ENCODE assay signal across 18 cellular contexts in the genomic region with DNA sequence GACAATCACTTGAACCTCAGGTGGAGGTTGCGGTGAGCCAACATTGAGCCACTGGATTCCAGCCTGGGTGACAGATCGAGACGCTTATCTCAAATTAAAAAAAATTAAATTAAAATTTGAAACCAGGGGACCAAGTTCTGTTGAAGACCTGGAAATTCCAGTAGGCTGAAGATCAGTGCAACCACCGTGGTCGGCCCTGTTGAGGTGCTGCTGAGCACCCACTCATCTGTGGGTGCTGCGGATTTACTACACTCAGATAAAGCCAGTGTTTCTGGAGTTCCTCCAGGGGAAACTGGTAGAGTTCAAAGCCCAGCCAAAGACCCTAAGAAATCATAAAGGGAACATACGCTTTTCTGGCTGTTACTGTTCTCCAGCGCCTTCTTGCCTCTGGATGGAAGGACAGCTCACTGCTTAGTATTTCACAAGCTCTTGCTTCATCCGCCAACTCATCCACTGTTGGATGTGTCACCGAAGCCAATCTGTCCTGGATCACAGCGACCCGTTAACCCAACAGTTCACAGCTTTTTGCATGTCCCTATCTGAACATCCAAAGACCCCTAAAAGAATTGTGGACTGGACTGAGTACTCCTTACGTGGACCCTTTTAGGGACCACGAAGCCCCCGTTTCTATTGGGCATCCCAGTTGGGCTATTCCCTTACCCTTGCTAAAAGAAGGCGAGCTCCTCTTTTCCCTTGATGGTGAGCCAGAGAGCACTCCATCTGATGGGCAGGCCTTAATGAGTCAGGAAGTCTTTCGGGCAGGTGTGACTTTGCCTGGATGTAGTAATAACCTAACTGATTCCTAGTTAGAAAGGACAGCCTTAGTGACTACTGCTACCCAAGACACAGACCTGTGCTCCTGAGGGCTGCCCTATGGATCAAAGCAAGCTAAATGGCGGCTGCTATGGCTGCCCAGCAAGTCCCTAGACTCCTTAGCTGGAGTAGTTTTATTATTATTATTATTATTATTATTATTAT. TPM values are rescaled to one million over a fixed set of nuclear protein-coding genes. Genes with fewer than 3 reads are reported as not detected.
DNase-seq lines count a peak whose midpoint lies in the region; ATAC-seq and TF ChIP-seq lines count a peak whose summit lies in the region.
"Had no signal": no experiment of that assay in that cellular context is flagged by ENCODE, and none has a peak within 500 bp of the region (broad histone marks: within the 10 kb centered on the region; RNA-seq: fewer than 3 reads in every experiment).

No MANE protein-coding gene starts in this region.

- H2AK5ac ChIP-seq in H9 (ENCODE audit: insufficient read length, low read length) = peak overlapping the region; percentile 2

- no peak overlapping the region for H3K14ac ChIP-seq in H9 (ENCODE audit: insufficient read depth, low read length)

- no peak overlapping the region for H3K9ac ChIP-seq in H9 (ENCODE audit: extremely low read depth, insufficient read length, low read length)

- H3K9me3 Mint-ChIP-seq in H9 = no peaks in the 10 kb centered on the region
- H3K9me3 Mint-ChIP-seq in stimulated activated memory B cell treated with anti-CD40 and anti-IgM and Interleukin-4, amounts not matched to agents 10 μg/mL and 1 μg/mL and 100 μg/mL, for 72 hours = no peaks in the 10 kb centered on the region
- H3K9me3 Mint-ChIP-seq: activated naive CD8-positive, alpha-beta T cell treated with anti-CD3 and anti-CD28 coated beads, Interleukin-2, amount 10 ng/mL, durations not matched to agents 7 days and 5 days had no signal

- no peak overlapping the region for H3T11ph ChIP-seq in H9 (ENCODE audit: low read length)

- H4K20me1 ChIP-seq in H9 (ENCODE audit: control insufficient read depth, insufficient read depth, insufficient read length) = no peaks in the 10 kb centered on the region

- H4K91ac ChIP-seq in H9 (ENCODE audit: insufficient read length, low read depth, low read length) = no peak overlapping the region

- no peaks in the 10 kb centered on the region for H3K23me2 ChIP-seq in H9 (ENCODE audit: insufficient read length, low read depth, low read length, poor library complexity, severe bottlenecking)

- no peak overlapping the region for H2BK20ac ChIP-seq in H9 (ENCODE audit: low read depth, low read length, poor library complexity, severe bottlenecking)

- no peak overlapping the region for H2AFZ ChIP-seq in H9 (ENCODE audit: low read length)

- no peaks in the 10 kb centered on the region for H3K79me2 ChIP-seq in H9 (ENCODE audit: insufficient read depth, low read length)

- no peak overlapping the region for H4K5ac ChIP-seq in H9 (ENCODE audit: insufficient read length, low read depth, low read length)

- H3K18ac ChIP-seq in H9 (ENCODE audit: insufficient read length, low read depth, low read length) = no peak overlapping the region

- H3K4me3 ChIP-seq in choroid plexus epithelial cell (ENCODE audit: low read depth, low read length) = no peak overlapping the region
- H3K4me3 ChIP-seq: heart right ventricle, thoracic aorta had no signal

- WGBS in H9 (ENCODE audit: extremely low coverage, insufficient read length, low lambda C conversion rate) = no CpG with 5 or more reads among the region's 18 CpGs

- no peak overlapping the region for H2BK15ac ChIP-seq in H9 (ENCODE audit: low read depth, low read length)

- H3K4me1 ChIP-seq in H9 (ENCODE audit: insufficient read depth, low read length) = peaks cover 2% of the 10 kb centered on the region; the same call in 1 of the 2 replicates
- H3K4me1 ChIP-seq: heart right ventricle had no signal

- H3K56ac ChIP-seq in H9 (ENCODE audit: insufficient read length, low read depth, low read length) = no peak overlapping the region

- no peak for TF ChIP-seq CTCF in H9 (conservative IDR thresholded peaks at IDR 0.05)
- no peak for TF ChIP-seq CTCF in choroid plexus epithelial cell (conservative IDR thresholded peaks at IDR 0.05; ENCODE audit: low read depth, low read length)
- no peak for TF ChIP-seq CTCF in GM13976 (IDR thresholded peaks at IDR 0.05; ENCODE audit: borderline replicate concordance, control extremely low read depth, extremely low read depth, insufficient read depth, missing control alignments)

- no peak overlapping the region for H2BK120ac ChIP-seq in H9 (ENCODE audit: low read depth, low read length, poor library complexity, severe bottlenecking)

- H3K9me3 ChIP-seq in H9 (ENCODE audit: control insufficient read depth, low read depth, low read length) = no peaks in the 10 kb centered on the region
- H3K9me3 ChIP-seq: heart right ventricle, thoracic aorta had no signal

- no peak overlapping the region for H2BK12ac ChIP-seq in H9 (ENCODE audit: insufficient read length, low read depth, low read length)

- no peak overlapping the region for H2BK5ac ChIP-seq in H9 (ENCODE audit: insufficient read length, low read length)

- H3K4me2 ChIP-seq in H9 (ENCODE audit: insufficient read depth, insufficient read length, low read length) = no peak overlapping the region

- no peak overlapping the region for H3K4ac ChIP-seq in H9 (ENCODE audit: low read depth, low read length)

- no peak overlapping the region for H3K23ac ChIP-seq in H9 (ENCODE audit: insufficient read length, low read depth, low read length)

- H3K27me3 Mint-ChIP-seq in H9 (ENCODE audit: low read depth) = peaks cover 8% of the 10 kb centered on the region
- H3K27me3 Mint-ChIP-seq in stimulated activated memory B cell treated with anti-CD40 and anti-IgM and Interleukin-4, amounts not matched to agents 10 μg/mL and 1 μg/mL and 100 μg/mL, for 72 hours = peaks cover 31% of the 10 kb centered on the region

- intact Hi-C loops in sciatic nerve (cut with DNase I) = no loop called here

- peaks cover 0 to 2% (median 0%) of the 10 kb centered on the region in 3 experiments; a peak in 2 of 7 replicates for H3K36me3 Mint-ChIP-seq in H9 (ENCODE audit: insufficient read depth in 1 of 3, low read depth in 3 of 3)
- no peaks in the 10 kb centered on the region for H3K36me3 Mint-ChIP-seq in stimulated activated memory B cell treated with anti-CD40 and anti-IgM and Interleukin-4, amounts not matched to agents 10 μg/mL and 1 μg/mL and 100 μg/mL, for 72 hours
- H3K36me3 Mint-ChIP-seq: activated naive CD8-positive, alpha-beta T cell treated with anti-CD3 and anti-CD28 coated beads, Interleukin-2, amount 10 ng/mL, durations not matched to agents 7 days and 5 days had no signal

- no peak overlapping the region for H3K27ac ChIP-seq in H9 (ENCODE audit: insufficient read length, low read depth, low read length)
- H3K27ac ChIP-seq: heart right ventricle, thoracic aorta had no signal

- DNase-seq in H9 (no peak), NOMO-1 treated with dmso at 0.1 percent for 144 hours (lab: John Stamatoyannopoulos, UW; ENCODE audit: unreplicated experiment) (peak; percentile 44), choroid plexus epithelial cell (ENCODE audit: low read depth) (peak; percentile 50), sciatic nerve (ENCODE audit: low spot score) (peak; percentile 26), GM13976 (ENCODE audit: low spot score) (no peak)
- DNase-seq: activated CD4-positive, alpha-beta T cell treated with anti-CD3 and anti-CD28 coated beads for 4 hours; activated naive CD8-positive, alpha-beta T cell treated with anti-CD3 and anti-CD28 coated beads, Interleukin-2, amount 10 ng/mL, durations not matched to agents 7 days and 5 days; C1 segment of cervical spinal cord; cerebellar nuclear complex; heart right ventricle; NCI-H446 treated with DMSO at 0.1 percent for 48 hours; T-helper 17 cell had no signal

- H3K4me3 Mint-ChIP-seq in H9 = no peak overlapping the region
- H3K4me3 Mint-ChIP-seq in stimulated activated memory B cell treated with anti-CD40 and anti-IgM and Interleukin-4, amounts not matched to agents 10 μg/mL and 1 μg/mL and 100 μg/mL, for 72 hours = no peak overlapping the region
- H3K4me3 Mint-ChIP-seq: activated naive CD8-positive, alpha-beta T cell treated with anti-CD3 and anti-CD28 coated beads, Interleukin-2, amount 10 ng/mL, durations not matched to agents 7 days and 5 days; T-helper 17 cell had no signal

- H3K4me1 Mint-ChIP-seq in H9 = peaks cover 27 to 44% of the 10 kb centered on the region in 2 experiments
- H3K4me1 Mint-ChIP-seq in stimulated activated memory B cell treated with anti-CD40 and anti-IgM and Interleukin-4, amounts not matched to agents 10 μg/mL and 1 μg/mL and 100 μg/mL, for 72 hours = no peaks in the 10 kb centered on the region
- H3K4me1 Mint-ChIP-seq: activated naive CD8-positive, alpha-beta T cell treated with anti-CD3 and anti-CD28 coated beads, Interleukin-2, amount 10 ng/mL, durations not matched to agents 7 days and 5 days; T-helper 17 cell had no signal

- no peak overlapping the region; a peak in 1 of 7 replicates for H3K27ac Mint-ChIP-seq in H9
- no peak overlapping the region for H3K27ac Mint-ChIP-seq in stimulated activated memory B cell treated with anti-CD40 and anti-IgM and Interleukin-4, amounts not matched to agents 10 μg/mL and 1 μg/mL and 100 μg/mL, for 72 hours
- H3K27ac Mint-ChIP-seq: activated naive CD8-positive, alpha-beta T cell treated with anti-CD3 and anti-CD28 coated beads, Interleukin-2, amount 10 ng/mL, durations not matched to agents 7 days and 5 days; T-helper 17 cell had no signal

- H3K27me3 ChIP-seq in H9 (ENCODE audit: insufficient read depth, low read length) = no peaks in the 10 kb centered on the region

- no peak overlapping the region for H4K8ac ChIP-seq in H9 (replicated peaks; ENCODE audit: insufficient read length, low read depth, low read length)

- in situ Hi-C loops in GM13976 (cut with MboI; ENCODE audit: low sequenced_read_pairs, unreplicated experiment) = no loop called here

- ATAC-seq in sciatic nerve = no peak
- ATAC-seq in stimulated activated memory B cell treated with anti-CD40 and anti-IgM and Interleukin-4, amounts not matched to agents 10 μg/mL and 1 μg/mL and 100 μg/mL, for 72 hours = no peak
- ATAC-seq in GM21447 (IDR thresholded peaks at IDR 0.05; ENCODE audit: unreplicated experiment) = no peak
- no peak for ATAC-seq in GM19023 (IDR thresholded peaks at IDR 0.05; ENCODE audit: unreplicated experiment)
- ATAC-seq: heart right ventricle, Panc1, T-helper 17 cell had no signal

- H3K79me1 ChIP-seq in H9 (ENCODE audit: insufficient read depth, low read depth, low read length, poor library complexity, severe bottlenecking) = no peaks in the 10 kb centered on the region

RNA-seq across cellular contexts. Expression of a gene that starts 6.0 kb away (rescaled TPM):
- total RNA-seq in H9 (2021) (0.15 and 0.20 TPM in 2 replicates), sciatic nerve (not detected)
- total RNA-seq: activated naive CD8-positive, alpha-beta T cell treated with anti-CD3 and anti-CD28 coated beads, Interleukin-2, amount 10 ng/mL, durations not matched to agents 7 days and 5 days; endothelial cell of umbilical vein; heart right ventricle; thoracic aorta had no signal

RNA-seq across cellular contexts. Expression of a gene that starts 34.1 kb away (rescaled TPM):
- 1.3 and 1.4 TPM in 2 replicates for total RNA-seq in H9 (2021)
- not detected for total RNA-seq in sciatic nerve
- total RNA-seq: activated naive CD8-positive, alpha-beta T cell treated with anti-CD3 and anti-CD28 coated beads, Interleukin-2, amount 10 ng/mL, durations not matched to agents 7 days and 5 days; endothelial cell of umbilical vein; heart right ventricle; T-helper 17 cell; thoracic aorta had no signal

Comparison
In these comparisons a context has a peak if more than half of its experiments do, and no peak if none do; other contexts are left out.
1. DNase-seq: peak in NOMO-1 treated with dmso at 0.1 percent for 144 hours (single experiment), choroid plexus epithelial cell (single experiment) and sciatic nerve (single experiment); none in H9 (single experiment) and GM13976 (single experiment).